8 cellular contexts compared by ENCODE assay signal in genomic region chr12:13211859-13212664, GRCh38. TPM values are rescaled to one million over a fixed set of nuclear protein-coding genes. Genes with fewer than 3 reads are reported as not detected.
DNase-seq lines count a peak whose midpoint lies in the region; ATAC-seq and TF ChIP-seq lines count a peak whose summit lies in the region.

No MANE protein-coding gene starts in this region.

- CTCF ChIA-PET in CD4-positive, alpha-beta T cell (lab: Charles Lee), result interaction anchor here (0.6 to 3.5 kb wide), 26 partner anchors 9 to 423 kb away, joined by 3 to 50 read pairs (median 6); partner anchors contain the start of genes EMP1, FAM234B and GSG1

- no peaks in the 10 kb centered on the region for H3K27me3 ChIP-seq in CD4-positive, alpha-beta T cell (ENCODE audit: control insufficient read depth, insufficient read depth, low read length)

- peaks cover 7% of the 10 kb centered on the region for H3K4me1 Mint-ChIP-seq in CD4-positive, alpha-beta T cell (ENCODE audit: low read depth)
- peaks cover 72% of the 10 kb centered on the region for H3K4me1 Mint-ChIP-seq in endothelial cell (ENCODE audit: unreplicated experiment)
- H3K4me1 Mint-ChIP-seq in naive thymus-derived CD8-positive, alpha-beta T cell, result peaks cover 4 to 7% (median 5%) of the 10 kb centered on the region in 4 donors

- peak; percentile 89 for TF ChIP-seq CTCF in CD4-positive, alpha-beta T cell (IDR thresholded peaks at IDR 0.05)
- peak; percentile 81 for TF ChIP-seq CTCF in endothelial cell (IDR thresholded peaks at IDR 0.05; ENCODE audit: unreplicated experiment)

- ATAC-seq in CD4-positive, alpha-beta T cell (ENCODE audit: poor library complexity), result peak; percentile 84
- peak; percentile 60 for ATAC-seq in HG03354 (IDR thresholded peaks at IDR 0.05; ENCODE audit: poor library complexity, severe bottlenecking, unreplicated experiment)
- ATAC-seq in naive thymus-derived CD8-positive, alpha-beta T cell, result peak; percentile 73 to 77
- no peak for ATAC-seq in GM21825 (IDR thresholded peaks at IDR 0.05; ENCODE audit: unreplicated experiment)

- intact Hi-C loops in CD4-positive, alpha-beta T cell (cut with DNase I, micrococcal nuclease), result loop anchor here (1.0 to 5.0 kb wide), 8 partner anchors 114 to 835 kb away; partner anchors contain the start of gene HEBP1 (in 1 of the 2)

- no peak overlapping the region for H3K27ac Mint-ChIP-seq in CD4-positive, alpha-beta T cell
- peak overlapping the region; percentile 57 for H3K27ac Mint-ChIP-seq in endothelial cell (ENCODE audit: unreplicated experiment)
- H3K27ac Mint-ChIP-seq in naive thymus-derived CD8-positive, alpha-beta T cell, result peak overlapping the region in 6 of 10 donors; percentile 1 to 88 (median 68)

- DNase-seq in CD4-positive, alpha-beta T cell, result peak; percentile 55 to 70 (median 63)
- DNase-seq in NOMO-1 (lab: John Stamatoyannopoulos, UW; ENCODE audit: unreplicated experiment in 2 of 2), result peak; percentile 59 to 80
- DNase-seq in activated CD8-positive, alpha-beta memory T cell treated with anti-CD3 and anti-CD28 coated beads for 24 hours, result peak; percentile 81
- DNase-seq in endothelial cell (ENCODE audit: low spot score), result peak; percentile 72
- peak; percentile 29 to 87 (median 72) for DNase-seq in naive thymus-derived CD8-positive, alpha-beta T cell
- peak; percentile 58 for DNase-seq in stimulated activated naive CD4-positive, alpha-beta T cell treated with Interleukin-2 at 50 U/mL for 16 hours (lab: John Stamatoyannopoulos, UW)

- POLR2A ChIA-PET in CD4-positive, alpha-beta T cell (lab: Charles Lee), result interaction anchor here (0.7 to 1.4 kb wide), 10 partner anchors 16 to 475 kb away, joined by 3 to 9 read pairs (median 3); partner anchors contain the start of gene EMP1
- POLR2A ChIA-PET in naive thymus-derived CD8-positive, alpha-beta T cell (lab: Charles Lee), result interaction anchor here (0.6 to 1.9 kb wide), 7 partner anchors 107 to 297 kb away, joined by 3 to 9 read pairs (median 3); no protein-coding TSS in a partner anchor

- no peaks in the 10 kb centered on the region for H3K36me3 Mint-ChIP-seq in CD4-positive, alpha-beta T cell (ENCODE audit: low read depth)
- peaks cover 36% of the 10 kb centered on the region for H3K36me3 Mint-ChIP-seq in endothelial cell (ENCODE audit: low read depth, unreplicated experiment)
- H3K36me3 Mint-ChIP-seq in naive thymus-derived CD8-positive, alpha-beta T cell, result no peaks in the 10 kb centered on the region

- H3K9me3 ChIP-seq in CD4-positive, alpha-beta T cell (ENCODE audit: control insufficient read depth, low read length), result no peaks in the 10 kb centered on the region

- H3K27me3 Mint-ChIP-seq in CD4-positive, alpha-beta T cell, result no peaks in the 10 kb centered on the region
- H3K27me3 Mint-ChIP-seq in endothelial cell (ENCODE audit: unreplicated experiment), result peaks cover 3% of the 10 kb centered on the region
- H3K27me3 Mint-ChIP-seq in naive thymus-derived CD8-positive, alpha-beta T cell, result peaks cover 0 to 6% (median 0%) of the 10 kb centered on the region in 5 donors

- no peak overlapping the region for H3K27ac ChIP-seq in CD4-positive, alpha-beta T cell (ENCODE audit: low read depth, low read length)

- H3K9me3 Mint-ChIP-seq in CD4-positive, alpha-beta T cell, result no peaks in the 10 kb centered on the region
- H3K9me3 Mint-ChIP-seq in endothelial cell (ENCODE audit: unreplicated experiment), result no peaks in the 10 kb centered on the region
- peaks cover 0 to 5% (median 0%) of the 10 kb centered on the region in 9 donors for H3K9me3 Mint-ChIP-seq in naive thymus-derived CD8-positive, alpha-beta T cell

- no peak overlapping the region for H3K4me3 Mint-ChIP-seq in CD4-positive, alpha-beta T cell
- peak overlapping the region; percentile 16 for H3K4me3 Mint-ChIP-seq in endothelial cell (ENCODE audit: unreplicated experiment)
- peak overlapping the region in 2 of 10 donors; percentile 22 to 46 for H3K4me3 Mint-ChIP-seq in naive thymus-derived CD8-positive, alpha-beta T cell

RNA-seq across cellular contexts. Expression of gene EMP1, which starts 15.5 kb away (rescaled TPM):
- total RNA-seq in CD4-positive, alpha-beta T cell, result 1 to 10 TPM; 9.0 to 9.1 TPM
- 273 TPM for total RNA-seq in endothelial cell (ENCODE audit: unreplicated experiment)
- total RNA-seq in naive thymus-derived CD8-positive, alpha-beta T cell, result 1 to 10 TPM; 2.2 to 2.9 TPM
- polyA plus RNA-seq in naive thymus-derived CD8-positive, alpha-beta T cell, result under 1 TPM in 2 of 3 donors, not detected in 1; 0.14 to 0.23 TPM

Comparison
In these comparisons a context has a peak if more than half of its experiments do, and no peak if none do; other contexts are left out.
1. RNA of gene EMP1, which starts 15.5 kb away (total RNA-seq): 273 TPM in endothelial cell (single experiment); 9.0 to 9.1 TPM in CD4-positive, alpha-beta T cell and 2.2 to 2.9 TPM in naive thymus-derived CD8-positive, alpha-beta T cell; every median in the first group is over 10 times any median in the second.
2. Peak in every context shown above with its lines, with median percentiles within 50 percentile points of each other: DNase-seq.